ENCODE assay signal across 16 cellular contexts in the genomic region with DNA sequence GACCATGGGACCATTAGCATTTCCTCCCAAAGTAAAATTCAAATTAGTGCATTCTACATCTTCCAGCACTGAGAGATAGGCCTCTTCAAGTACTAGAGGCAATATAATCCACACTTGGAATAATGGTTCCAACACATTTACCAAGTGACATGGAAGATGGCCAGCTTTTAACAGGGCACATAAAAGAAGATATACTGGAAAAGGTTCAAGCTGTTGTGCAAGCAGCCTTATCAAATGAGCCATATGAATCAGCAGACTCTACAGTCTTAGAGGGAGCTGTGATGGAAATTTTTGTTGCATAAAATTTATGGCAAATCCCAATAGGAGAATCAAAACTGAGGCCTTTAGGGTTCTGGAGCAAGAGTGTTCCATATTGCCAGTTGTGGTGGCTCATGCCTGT.
A peak's percentile ranks its signal among the peaks of the same experiment; 100 is the strongest.
DNase-seq lines count a peak whose midpoint lies in the region; ATAC-seq and TF ChIP-seq lines count a peak whose summit lies in the region.
"Had no signal": no experiment of that assay in that cellular context is flagged by ENCODE, and none has a peak within 500 bp of the region (broad histone marks: within the 10 kb centered on the region; RNA-seq: fewer than 3 reads in every experiment).

No MANE protein-coding gene starts in this region.

- H3K27me3 ChIP-seq in adrenal gland (no peaks in the 10 kb centered on the region), brain microvascular endothelial cell (replicated peaks) (no peaks in the 10 kb centered on the region)

- intact Hi-C loops in adrenal gland (cut with DNase I) = no loop called here

- peak; percentile 2 for DNase-seq in M059J (ENCODE audit: low read depth)
- DNase-seq in adrenal gland = peak in 6 of 7 donors; percentile 15 to 67 (median 52)
- peak; percentile 5 for DNase-seq in brain microvascular endothelial cell
- DNase-seq in SHP77 (lab: John Stamatoyannopoulos, UW) = no peak
- DNase-seq in substantia nigra (lab: John Stamatoyannopoulos, UW) = no peak
- DNase-seq: C1 segment of cervical spinal cord; Calu3; CD4-positive, alpha-beta memory T cell; COR-L47; DMS53; DMS79 treated with DMSO at 0.1 percent for 48 hours; GF-D8; GOT3; HFFc6 had no signal

- TF ChIP-seq CTCF in adrenal gland (IDR thresholded peaks at IDR 0.05) (no peak), brain microvascular endothelial cell (IDR thresholded peaks at IDR 0.05; ENCODE audit: low read depth, low read length, missing control alignments) (no peak)

- no peak overlapping the region for H3K4me3 ChIP-seq in adrenal gland
- no peak overlapping the region for H3K4me3 ChIP-seq in brain microvascular endothelial cell (ENCODE audit: low read depth, low read length)
- H3K4me3 ChIP-seq: HAP-1 had no signal

- in situ Hi-C loops in brain microvascular endothelial cell (cut with HindIII; ENCODE audit: low pct_ligation_motif_present, low sequenced_read_pairs) = no loop called here

- TF ChIP-seq POLR2A in adrenal gland (IDR thresholded peaks at IDR 0.05) = no peak

- no peaks in the 10 kb centered on the region for H3K36me3 ChIP-seq in adrenal gland (replicated peaks in 1 of 2)
- H3K36me3 ChIP-seq in brain microvascular endothelial cell (replicated peaks) = no peaks in the 10 kb centered on the region
- H3K36me3 ChIP-seq: HAP-1 had no signal

- no peaks in the 10 kb centered on the region for H3K4me1 ChIP-seq in adrenal gland (replicated peaks in 1 of 2)
- H3K4me1 ChIP-seq: HAP-1 had no signal

- no peak for ATAC-seq in GM21786 (IDR thresholded peaks at IDR 0.05; ENCODE audit: unreplicated experiment)

- H3K27ac ChIP-seq in adrenal gland (peak overlapping the region in 1 of 5 donors; percentile 6), brain microvascular endothelial cell (no peak overlapping the region), substantia nigra (ENCODE audit: low read depth, low read length, poor library complexity, severe bottlenecking) (no peak overlapping the region)

- H3K9me3 ChIP-seq in adrenal gland (replicated peaks in 1 of 3) = no peaks in the 10 kb centered on the region
- H3K9me3 ChIP-seq: HAP-1 had no signal

Comparison
In these comparisons a context has a peak if more than half of its experiments do, and no peak if none do; other contexts are left out.
1. DNase-seq: peak in M059J (single experiment), adrenal gland (6 of 7) and brain microvascular endothelial cell (single experiment); none in SHP77 (0 of 2) and substantia nigra (0 of 49).